ENCODE assay signal across 36 cellular contexts in the genomic region with DNA sequence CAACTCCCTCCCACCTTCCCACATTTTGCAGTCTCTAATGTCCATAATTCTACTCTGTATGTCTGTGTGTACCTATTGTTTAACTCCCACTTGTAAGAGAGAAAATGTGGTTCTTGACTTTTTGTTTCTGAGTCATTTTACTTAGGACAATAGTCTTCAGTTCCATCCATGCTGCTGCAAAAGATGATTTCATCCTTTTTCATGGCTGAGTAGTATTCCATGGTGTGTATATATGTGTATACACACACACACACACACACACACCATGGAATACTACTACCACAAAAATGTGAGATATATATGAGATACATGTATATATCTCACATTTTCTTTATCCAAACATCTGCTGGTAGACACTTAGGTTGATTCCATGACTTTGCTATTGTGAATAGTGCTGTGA.
"Had no signal": no experiment of that assay in that cellular context is flagged by ENCODE, and none has a peak within 500 bp of the region (broad histone marks: within the 10 kb centered on the region; RNA-seq: fewer than 3 reads in every experiment).

No MANE protein-coding gene starts in this region.

- DNase-seq: Karpas-422, Kasumi-1, MG63, MM.1S, MV-4-11, NCI-H1048, NCI-H1092, NCI-H1092 treated with DMSO at 0.1 percent for 48 hours, NCI-H1105, NCI-H1105 treated with DMSO at 0.1 percent for 48 hours, NCI-H1417, NCI-H1417 treated with DMSO at 0.1 percent for 48 hours, NCI-H1436, NCI-H1436 treated with DMSO at 0.1 percent for 48 hours, NCI-H146, NCI-H1694, NCI-H1694 treated with DMSO at 0.1 percent for 48 hours, NCI-H187, NCI-H187 treated with DMSO at 0.1 percent for 48 hours, NCI-H1930, NCI-H2029, NCI-H2029 treated with DMSO at 0.1 percent for 48 hours, NCI-H2081, NCI-H2081 treated with DMSO at 0.1 percent for 48 hours, NCI-H2107, NCI-H2171, NCI-H2171 treated with DMSO at 0.1 percent for 48 hours, NCI-H2227 treated with DMSO at 0.1 percent for 48 hours, NCI-H226, NCI-H345, NCI-H446, NCI-H446 treated with DMSO at 0.1 percent for 48 hours, NCI-H510A, NCI-H510A treated with DMSO at 0.1 percent for 48 hours, NCI-H524, NCI-H524 treated with DMSO at 0.1 percent for 48 hours had no signal

- H3K4me3 ChIP-seq: MG63 had no signal

- H3K36me3 ChIP-seq: MG63 had no signal

- H3K27me3 ChIP-seq: MG63 had no signal

- H3K9me3 ChIP-seq: MG63 had no signal
